Comparison of ENCODE assay signal across 17 cellular contexts in the genomic region with DNA sequence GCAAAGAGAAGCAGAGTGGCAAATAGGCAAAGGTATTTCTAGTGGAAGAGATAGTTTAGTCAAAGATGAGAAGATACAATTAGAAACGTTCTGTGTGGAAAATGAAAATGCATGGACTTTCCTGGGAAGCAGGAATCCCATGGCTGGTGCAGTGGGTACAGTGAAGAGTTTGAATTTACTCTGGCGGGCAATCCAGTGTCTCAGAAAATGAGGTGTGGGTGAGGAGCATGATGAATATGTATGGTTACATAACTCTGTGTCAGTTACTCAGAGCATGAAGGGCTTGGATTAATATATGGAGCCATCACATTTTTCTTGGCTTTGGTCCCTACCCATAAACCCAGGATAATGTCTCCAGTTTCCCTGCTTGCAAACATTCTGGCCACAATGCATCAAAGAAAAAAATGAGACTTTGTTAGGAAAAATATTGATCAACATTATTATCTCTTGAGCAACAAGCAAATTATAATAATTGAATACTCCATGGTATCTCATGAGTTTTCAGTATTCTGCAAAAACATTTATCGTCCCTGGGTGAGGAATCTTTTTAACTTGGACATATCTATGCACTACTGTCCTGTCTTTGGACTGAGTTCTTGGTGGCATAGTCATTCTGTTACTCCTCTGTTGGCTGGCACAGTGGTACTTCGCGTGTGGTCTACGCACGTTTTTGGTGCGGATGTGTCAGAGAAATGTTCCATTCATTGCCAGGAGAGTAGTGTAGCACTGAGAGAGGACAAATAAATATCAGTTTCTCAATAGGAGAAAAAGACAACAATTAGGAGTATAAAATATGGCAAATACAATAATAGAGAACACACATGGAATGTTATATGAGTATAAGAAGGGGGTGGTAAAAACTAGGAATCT.
A peak's percentile ranks its signal among the peaks of the same experiment; 100 is the strongest.
DNase-seq lines count a peak whose midpoint lies in the region; ATAC-seq and TF ChIP-seq lines count a peak whose summit lies in the region.
"Had no signal": no experiment of that assay in that cellular context is flagged by ENCODE, and none has a peak within 500 bp of the region (broad histone marks: within the 10 kb centered on the region; RNA-seq: fewer than 3 reads in every experiment).

No MANE protein-coding gene starts in this region.

- no peak overlapping the region for H3K4me3 Mint-ChIP-seq in chondrocyte (ENCODE audit: unreplicated experiment)
- H3K4me3 Mint-ChIP-seq: CD4-positive, alpha-beta memory T cell had no signal

- H3K27ac Mint-ChIP-seq in chondrocyte (ENCODE audit: unreplicated experiment) = no peak overlapping the region

- TF ChIP-seq CTCF in chondrocyte (IDR thresholded peaks at IDR 0.05) = no peak

- DNase-seq in HS-27A (ENCODE audit: low read depth) (peak; percentile 41), SJSA1 (ENCODE audit: low read depth in 1 of 2, low spot score in 2 of 2) (peak; percentile 72 to 80), iris pigment epithelial cell (ENCODE audit: low read depth) (peak; percentile 11), chondrocyte (ENCODE audit: low spot score) (no peak)
- DNase-seq in activated CD4-positive, alpha-beta T cell treated with anti-CD3 and anti-CD28 coated beads, Interleukin-2, amount 50 U/mL, for 1 hour = no peak
- DNase-seq: BE2C; Calu3; CD4-positive, alpha-beta memory T cell; KG1; MM.1S; NCI-H1105 treated with DMSO at 0.1 percent for 48 hours; NCI-H1694 treated with DMSO at 0.1 percent for 48 hours; NCI-H226; NCI-H524 treated with DMSO at 0.1 percent for 48 hours; SHP77 treated with DMSO at 0.1 percent for 48 hours had no signal

- H3K27ac ChIP-seq in SJSA1 = no peak overlapping the region

- H3K36me3 ChIP-seq in SJSA1 = no peaks in the 10 kb centered on the region
- H3K36me3 ChIP-seq: BE2C had no signal

- peaks cover 10% of the 10 kb centered on the region for H3K4me1 ChIP-seq in SJSA1 (replicated peaks)
- H3K4me1 ChIP-seq: BE2C had no signal

- no peak overlapping the region for H3K4me3 ChIP-seq in SJSA1

- no peaks in the 10 kb centered on the region for H3K36me3 Mint-ChIP-seq in chondrocyte (ENCODE audit: low read depth)

- peaks cover 36% of the 10 kb centered on the region for H3K4me1 Mint-ChIP-seq in chondrocyte (ENCODE audit: low read depth)
- H3K4me1 Mint-ChIP-seq: CD4-positive, alpha-beta memory T cell had no signal

- H3K9me3 ChIP-seq in SJSA1 (replicated peaks) = no peaks in the 10 kb centered on the region
- H3K9me3 ChIP-seq: BE2C had no signal

- no peaks in the 10 kb centered on the region for H3K27me3 Mint-ChIP-seq in chondrocyte (ENCODE audit: low read depth)
- H3K27me3 Mint-ChIP-seq: CD4-positive, alpha-beta memory T cell had no signal

- H3K27me3 ChIP-seq in SJSA1 (replicated peaks) = no peaks in the 10 kb centered on the region
- H3K27me3 ChIP-seq: BE2C had no signal

- no peak for ATAC-seq in GM19467 (IDR thresholded peaks at IDR 0.05; ENCODE audit: unreplicated experiment)
- no peak for ATAC-seq in GM21367 (IDR thresholded peaks at IDR 0.05; ENCODE audit: unreplicated experiment)

- peaks cover 9% of the 10 kb centered on the region for H3K9me3 Mint-ChIP-seq in chondrocyte (ENCODE audit: low read depth)

Comparison
In these comparisons a context has a peak if more than half of its experiments do, and no peak if none do; other contexts are left out.
1. DNase-seq: peak in HS-27A (single experiment), SJSA1 (2 of 2) and iris pigment epithelial cell (single experiment); none in chondrocyte (single experiment) and activated CD4-positive, alpha-beta T cell treated with anti-CD3 and anti-CD28 coated beads, Interleukin-2, amount 50 U/mL, for 1 hour (single experiment).